In genomic region chr19:18279516-18280246, GRCh38 we compare ENCODE assay signal across 8 cellular contexts. TPM values are rescaled to one million over a fixed set of nuclear protein-coding genes. Genes with fewer than 3 reads are reported as not detected.
A peak's percentile ranks its signal among the peaks of the same experiment; 100 is the strongest.
DNase-seq lines count a peak whose midpoint lies in the region; ATAC-seq, FAIRE-seq and TF ChIP-seq lines count a peak whose summit lies in the region.

No MANE protein-coding gene starts in this region.

- H3K27me3 ChIP-seq in bronchial epithelial cell (ENCODE audit: control insufficient read depth, insufficient read depth, low read length) (no peaks in the 10 kb centered on the region), small intestine (ENCODE audit: control insufficient read depth in 2 of 2, insufficient read depth in 2 of 2, low read length in 2 of 2) (no peaks in the 10 kb centered on the region)

- H3K27me3 Mint-ChIP-seq in immature natural killer cell (ENCODE audit: low read depth in 3 of 3): peaks cover 66 to 76% (median 70%) of the 10 kb centered on the region in 3 donors

- H3K9me3 ChIP-seq in small intestine (ENCODE audit: control insufficient read depth, low read depth): no peaks in the 10 kb centered on the region

- no peak for FAIRE-seq in bronchial epithelial cell (lab: Jason Lieb, UNC)
- no peak for FAIRE-seq in small intestine (lab: Jason Lieb, UNC)

- peaks cover 0 to 2% of the 10 kb centered on the region in 2 donors for H3K4me1 ChIP-seq in small intestine (ENCODE audit: control insufficient read depth in 2 of 2, insufficient read depth in 1 of 2, low read depth in 1 of 2, low read length in 1 of 2)

- H3K27ac Mint-ChIP-seq in immature natural killer cell: peak overlapping the region; percentile 92 to 100 (median 100)

- ATAC-seq in HG02763 (IDR thresholded peaks at IDR 0.05; ENCODE audit: unreplicated experiment): peak; percentile 17
- ATAC-seq in HG03521 (IDR thresholded peaks at IDR 0.05; ENCODE audit: unreplicated experiment): no peak

- H3K4me1 Mint-ChIP-seq in immature natural killer cell: peaks cover 36 to 39% of the 10 kb centered on the region in 2 donors

- H3K36me3 Mint-ChIP-seq in immature natural killer cell: peaks cover 0 to 6% (median 4%) of the 10 kb centered on the region in 3 donors

- 0 to 1% (median 1%) methylated on average over 44 to 55 of the region's 55 CpGs for WGBS in small intestine, 3 donors

- peak; percentile 83 for DNase-seq in DMS153 (lab: John Stamatoyannopoulos, UW)
- DNase-seq in NCI-H2227 (lab: John Stamatoyannopoulos, UW; ENCODE audit: unreplicated experiment): peak; percentile 93
- DNase-seq in bronchial epithelial cell (ENCODE audit: low read depth): peak; percentile 76
- DNase-seq in immature natural killer cell: peak; percentile 90 to 96 (median 95)
- DNase-seq in small intestine: peak; percentile 96

- peak overlapping the region; percentile 91 to 99 (median 98) for H3K4me3 Mint-ChIP-seq in immature natural killer cell

- H3K36me3 ChIP-seq in bronchial epithelial cell (ENCODE audit: control insufficient read depth, insufficient read depth, low read length) (peaks cover 9% of the 10 kb centered on the region), small intestine (ENCODE audit: control insufficient read depth in 2 of 2, insufficient read depth in 2 of 2, low read length in 2 of 2) (peaks cover 3 to 9% of the 10 kb centered on the region in 2 donors)

- peak; percentile 96 for TF ChIP-seq CTCF in WI38 (IDR thresholded peaks at IDR 0.05; ENCODE audit: low read depth, low read length)
- peak; percentile 83 for TF ChIP-seq CTCF in bronchial epithelial cell (IDR thresholded peaks at IDR 0.05; ENCODE audit: insufficient read depth, low read length, severe bottlenecking)

- H3K4me3 ChIP-seq in WI38 (ENCODE audit: low read depth, low read length) (peak overlapping the region; percentile 69), bronchial epithelial cell (ENCODE audit: low read depth, low read length) (peak overlapping the region; percentile 100), small intestine (ENCODE audit: low read depth in 1 of 2, low read length in 2 of 2) (peak overlapping the region; percentile 93 to 98)

- H3K9me3 Mint-ChIP-seq in immature natural killer cell: peaks cover 0 to 2% (median 0%) of the 10 kb centered on the region in 6 donors

- peak overlapping the region; percentile 93 to 100 for H3K27ac ChIP-seq in small intestine (ENCODE audit: low read depth in 1 of 2, low read length in 1 of 2)

RNA-seq across cellular contexts. Expression of gene JUND, which starts 1.7 kb away (rescaled TPM):
- 54.0 and 89.0 TPM in 2 replicates for total RNA-seq in bronchial epithelial cell
- polyA plus RNA-seq in immature natural killer cell (10 to 100 TPM; 15.0 to 71.8 (median 54.7) TPM), small intestine (100 to 1,000 TPM; 129 to 211 (median 159) TPM)

RNA-seq across cellular contexts. Expression of gene IQCN, which starts 5.4 kb away (rescaled TPM):
- under 0.01 TPM in 1 of 2 replicates, not detected in the other for total RNA-seq in bronchial epithelial cell
- polyA plus RNA-seq in immature natural killer cell (under 1 TPM in 1 of 3 donors, not detected in 2; 0.15 TPM), small intestine (10 to 100 TPM in 1 of 3 donors, 1 to 10 TPM in 2; 1.5 to 15.2 (median 5.4) TPM)

RNA-seq across cellular contexts. Expression of gene LSM4, which starts 43.2 kb away (rescaled TPM):
- total RNA-seq in bronchial epithelial cell: 208 and 260 TPM in 2 replicates
- polyA plus RNA-seq in immature natural killer cell (100 to 1,000 TPM; 128 to 189 (median 178) TPM), small intestine (100 to 1,000 TPM; 166 to 269 (median 206) TPM)

RNA-seq across cellular contexts. Expression of gene PDE4C, which starts 53.4 kb away (rescaled TPM):
- total RNA-seq in bronchial epithelial cell: 0.26 and 0.38 TPM in 2 replicates
- polyA plus RNA-seq in immature natural killer cell (not detected), small intestine (1 to 10 TPM in 1 of 3 donors, not detected in 2; 1.1 TPM)
